1 cellular context compared by ENCODE assay signal in the genomic region with DNA sequence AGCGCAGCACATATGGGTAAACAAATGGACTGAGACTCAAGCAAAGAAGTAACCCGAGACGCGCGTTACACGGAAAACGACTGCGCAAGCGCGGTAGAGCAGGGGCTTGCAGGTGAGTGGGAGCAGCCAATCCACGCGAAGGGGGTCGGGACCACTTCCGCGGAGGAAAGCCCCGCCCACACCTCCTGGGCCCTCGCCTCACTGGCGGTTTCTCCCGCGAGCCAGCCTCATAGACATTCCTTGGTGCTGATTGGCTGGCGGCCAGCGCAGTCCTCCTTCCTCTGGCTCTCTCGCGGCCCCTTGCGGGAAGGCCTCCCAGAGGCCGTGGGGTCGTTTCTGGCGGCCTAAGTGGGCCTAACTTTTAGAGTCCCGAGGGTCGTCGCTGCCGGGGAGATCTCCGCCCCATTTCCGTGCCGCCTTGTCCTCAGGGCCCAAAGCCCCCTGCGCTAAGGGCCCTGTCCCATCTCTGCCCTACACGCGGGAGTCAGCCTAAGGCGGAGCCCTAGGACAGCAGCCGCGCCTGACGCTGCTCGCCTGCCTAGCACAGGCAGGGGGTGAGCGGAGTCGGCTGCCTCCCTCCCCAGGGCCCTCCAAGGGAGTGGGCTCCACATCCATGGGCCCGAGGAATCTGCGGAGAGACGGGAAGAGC.
TF ChIP-seq lines count a peak whose summit lies in the region.

No MANE protein-coding gene starts in this region.

TF ChIP-seq in K562, 482 proteins besides CTCF, POLR2A, EP300 and RAD21 (continued from another document):
- TF ChIP-seq, protein P1, sequence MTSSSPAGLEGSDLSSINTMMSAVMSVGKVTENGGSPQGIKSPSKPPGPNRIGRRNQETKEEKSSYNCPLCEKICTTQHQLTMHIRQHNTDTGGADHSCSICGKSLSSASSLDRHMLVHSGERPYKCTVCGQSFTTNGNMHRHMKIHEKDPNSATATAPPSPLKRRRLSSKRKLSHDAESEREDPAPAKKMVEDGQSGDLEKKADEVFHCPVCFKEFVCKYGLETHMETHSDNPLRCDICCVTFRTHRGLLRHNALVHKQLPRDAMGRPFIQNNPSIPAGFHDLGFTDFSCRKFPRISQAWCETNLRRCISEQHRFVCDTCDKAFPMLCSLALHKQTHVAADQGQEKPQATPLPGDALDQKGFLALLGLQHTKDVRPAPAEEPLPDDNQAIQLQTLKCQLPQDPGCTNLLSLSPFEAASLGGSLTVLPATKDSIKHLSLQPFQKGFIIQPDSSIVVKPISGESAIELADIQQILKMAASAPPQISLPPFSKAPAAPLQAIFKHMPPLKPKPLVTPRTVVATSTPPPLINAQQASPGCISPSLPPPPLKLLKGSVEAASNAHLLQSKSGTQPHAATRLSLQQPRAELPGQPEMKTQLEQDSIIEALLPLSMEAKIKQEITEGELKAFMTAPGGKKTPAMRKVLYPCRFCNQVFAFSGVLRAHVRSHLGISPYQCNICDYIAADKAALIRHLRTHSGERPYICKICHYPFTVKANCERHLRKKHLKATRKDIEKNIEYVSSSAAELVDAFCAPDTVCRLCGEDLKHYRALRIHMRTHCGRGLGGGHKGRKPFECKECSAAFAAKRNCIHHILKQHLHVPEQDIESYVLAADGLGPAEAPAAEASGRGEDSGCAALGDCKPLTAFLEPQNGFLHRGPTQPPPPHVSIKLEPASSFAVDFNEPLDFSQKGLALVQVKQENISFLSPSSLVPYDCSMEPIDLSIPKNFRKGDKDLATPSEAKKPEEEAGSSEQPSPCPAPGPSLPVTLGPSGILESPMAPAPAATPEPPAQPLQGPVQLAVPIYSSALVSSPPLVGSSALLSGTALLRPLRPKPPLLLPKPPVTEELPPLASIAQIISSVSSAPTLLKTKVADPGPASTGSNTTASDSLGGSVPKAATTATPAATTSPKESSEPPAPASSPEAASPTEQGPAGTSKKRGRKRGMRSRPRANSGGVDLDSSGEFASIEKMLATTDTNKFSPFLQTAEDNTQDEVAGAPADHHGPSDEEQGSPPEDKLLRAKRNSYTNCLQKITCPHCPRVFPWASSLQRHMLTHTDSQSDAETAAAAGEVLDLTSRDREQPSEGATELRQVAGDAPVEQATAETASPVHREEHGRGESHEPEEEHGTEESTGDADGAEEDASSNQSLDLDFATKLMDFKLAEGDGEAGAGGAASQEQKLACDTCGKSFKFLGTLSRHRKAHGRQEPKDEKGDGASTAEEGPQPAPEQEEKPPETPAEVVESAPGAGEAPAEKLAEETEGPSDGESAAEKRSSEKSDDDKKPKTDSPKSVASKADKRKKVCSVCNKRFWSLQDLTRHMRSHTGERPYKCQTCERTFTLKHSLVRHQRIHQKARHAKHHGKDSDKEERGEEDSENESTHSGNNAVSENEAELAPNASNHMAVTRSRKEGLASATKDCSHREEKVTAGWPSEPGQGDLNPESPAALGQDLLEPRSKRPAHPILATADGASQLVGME (CRISPR knock-in tag; IDR thresholded peaks at IDR 0.05), result no peak
- TF ChIP-seq TEAD1 (CRISPR knock-in tag; IDR thresholded peaks at IDR 0.05) (no peak), ZKSCAN1 (IDR thresholded peaks at IDR 0.05; ENCODE audit: low read depth, low read length) (no peak), MEF2D (tag; conservative IDR thresholded peaks at IDR 0.05; ENCODE audit: low read depth) (no peak), CBX8 (IDR thresholded peaks at IDR 0.05; ENCODE audit: borderline replicate concordance, extremely low read depth, low read depth, low read length, poor library complexity, severe bottlenecking) (no peak), RBM34 (IDR thresholded peaks at IDR 0.05; ENCODE audit: borderline replicate concordance, insufficient read depth, low read length) (no peak), MEIS2 (IDR thresholded peaks at IDR 0.05; ENCODE audit: partially characterized antibody) (no peak), ARNT (IDR thresholded peaks at IDR 0.05) (no peak)
- TF ChIP-seq, protein P2, sequence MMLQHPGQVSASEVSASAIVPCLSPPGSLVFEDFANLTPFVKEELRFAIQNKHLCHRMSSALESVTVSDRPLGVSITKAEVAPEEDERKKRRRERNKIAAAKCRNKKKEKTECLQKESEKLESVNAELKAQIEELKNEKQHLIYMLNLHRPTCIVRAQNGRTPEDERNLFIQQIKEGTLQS (IDR thresholded peaks at IDR 0.05), result no peak
- TF ChIP-seq, protein P2 (CRISPR knock-in tag; conservative IDR thresholded peaks at IDR 0.05), result no peak
